19 cellular contexts compared by ENCODE assay signal in genomic region chr2:112712465-112712864, GRCh38. TPM values are rescaled to one million over a fixed set of nuclear protein-coding genes. Genes with fewer than 3 reads are reported as not detected.
A peak's percentile ranks its signal among the peaks of the same experiment; 100 is the strongest.
DNase-seq lines count a peak whose midpoint lies in the region; ATAC-seq and TF ChIP-seq lines count a peak whose summit lies in the region.
"Had no signal": no experiment of that assay in that cellular context is flagged by ENCODE, and none has a peak within 500 bp of the region (broad histone marks: within the 10 kb centered on the region; RNA-seq: fewer than 3 reads in every experiment).

No MANE protein-coding gene starts in this region.

- no peaks in the 10 kb centered on the region for H4K20me1 ChIP-seq in neural progenitor cell (ENCODE audit: low read depth)
- H4K20me1 ChIP-seq in PC-3 (ENCODE audit: low read length): no peaks in the 10 kb centered on the region

- H3K27me3 Mint-ChIP-seq in activated CD8-positive, alpha-beta memory T cell treated with anti-CD3 and anti-CD28 coated beads, Interleukin-2, amount 10 ng/mL, durations not matched to agents 7 days and 5 days: peaks cover 3% of the 10 kb centered on the region
- H3K27me3 Mint-ChIP-seq in activated B cell treated with CpG ODN at 0.5 μM for 24 hours (no peaks in the 10 kb centered on the region), neural progenitor cell (ENCODE audit: insufficient read depth, low read depth) (peaks cover 14% of the 10 kb centered on the region)

- TF ChIP-seq EP300 in tibial nerve (IDR thresholded peaks at IDR 0.05): no peak

- ATAC-seq in activated CD8-positive, alpha-beta memory T cell treated with anti-CD3 and anti-CD28 coated beads, Interleukin-2, amount 10 ng/mL, durations not matched to agents 7 days and 5 days: no peak
- ATAC-seq in activated B cell treated with CpG ODN at 0.5 μM for 24 hours (ENCODE audit: low read depth) (no peak), PC-3 (no peak), foreskin keratinocyte (no peak), GM18873 (IDR thresholded peaks at IDR 0.05; ENCODE audit: low FRiP score, unreplicated experiment) (no peak)

- DNase-seq in activated CD8-positive, alpha-beta memory T cell treated with anti-CD3 and anti-CD28 coated beads, Interleukin-2, amount 50 U/mL, for 48 hours: peak; percentile 47
- DNase-seq in activated CD8-positive, alpha-beta memory T cell treated with anti-CD3 and anti-CD28 coated beads, Interleukin-2, amount 10 ng/mL, durations not matched to agents 7 days and 5 days: no peak
- DNase-seq in activated B cell treated with CpG ODN at 0.5 μM for 24 hours (no peak), neural progenitor cell (ENCODE audit: low spot score) (no peak), PC-3 (no peak), tibial nerve (ENCODE audit: low spot score in 2 of 2) (no peak), foreskin keratinocyte (no peak)
- DNase-seq: Calu3; CD4-positive, alpha-beta T cell; GOT3; NCI-H1105 treated with DMSO at 0.1 percent for 48 hours; NCI-H187; NCI-H2171; SHP77 had no signal

- no peaks in the 10 kb centered on the region for H3K9me2 ChIP-seq in PC-3 (replicated peaks; ENCODE audit: low read length)

- no peak overlapping the region for H3K4me3 Mint-ChIP-seq in activated CD8-positive, alpha-beta memory T cell treated with anti-CD3 and anti-CD28 coated beads, Interleukin-2, amount 10 ng/mL, durations not matched to agents 7 days and 5 days
- H3K4me3 Mint-ChIP-seq in activated B cell treated with CpG ODN at 0.5 μM for 24 hours (no peak overlapping the region), neural progenitor cell (no peak overlapping the region)
- H3K4me3 Mint-ChIP-seq: CD4-positive, alpha-beta T cell had no signal

- no peak overlapping the region for H3K27ac Mint-ChIP-seq in activated CD8-positive, alpha-beta memory T cell treated with anti-CD3 and anti-CD28 coated beads, Interleukin-2, amount 10 ng/mL, durations not matched to agents 7 days and 5 days
- H3K27ac Mint-ChIP-seq in activated B cell treated with CpG ODN at 0.5 μM for 24 hours: peak overlapping the region; percentile 18
- H3K27ac Mint-ChIP-seq in neural progenitor cell: peak overlapping the region; percentile 42
- H3K27ac Mint-ChIP-seq: CD4-positive, alpha-beta T cell had no signal

- H3K4me3 ChIP-seq in neural progenitor cell (no peak overlapping the region), PC-3 (ENCODE audit: low read length) (no peak overlapping the region), tibial nerve (no peak overlapping the region)

- H3K79me2 ChIP-seq in neural progenitor cell (ENCODE audit: low read depth): no peaks in the 10 kb centered on the region
- H3K79me2 ChIP-seq in PC-3 (ENCODE audit: low read length): no peaks in the 10 kb centered on the region

- CTCF ChIA-PET in activated CD8-positive, alpha-beta memory T cell treated with anti-CD3 and anti-CD28 coated beads, Interleukin-2, amount 10 ng/mL, durations not matched to agents 7 days and 5 days (lab: Charles Lee): interaction anchor here (0.8 to 1.4 kb wide), 3 partner anchors 86 to 112 kb away, joined by 3 to 6 read pairs (median 3); no protein-coding TSS in a partner anchor
- CTCF ChIA-PET in activated B cell treated with CpG ODN at 0.5 μM for 24 hours (lab: Charles Lee) (interaction anchor here (0.7 to 1.9 kb wide), 3 partner anchors 14 to 86 kb away, joined by 3 to 6 read pairs (median 3); no protein-coding TSS in a partner anchor), PC-3 (lab: Charles Lee) (interaction anchor here (1.3 kb wide), 1 partner anchor 13 kb away, joined by 3 read pairs; no protein-coding TSS in a partner anchor)

- TF ChIP-seq CTCF in activated B cell treated with CpG ODN at 0.5 μM for 24 hours (IDR thresholded peaks at IDR 0.05) (no peak), neural progenitor cell (IDR thresholded peaks at IDR 0.05) (no peak), PC-3 (conservative IDR thresholded peaks at IDR 0.05; ENCODE audit: low read depth, low read length) (no peak), tibial nerve (IDR thresholded peaks at IDR 0.05) (no peak), foreskin keratinocyte (conservative IDR thresholded peaks at IDR 0.05) (no peak)

- H3K9me3 ChIP-seq in neural progenitor cell (ENCODE audit: low read depth) (no peaks in the 10 kb centered on the region), PC-3 (ENCODE audit: low read length) (no peaks in the 10 kb centered on the region), tibial nerve (no peaks in the 10 kb centered on the region)

- H3K27me3 ChIP-seq in neural progenitor cell (no peaks in the 10 kb centered on the region), PC-3 (ENCODE audit: low read length) (no peaks in the 10 kb centered on the region), tibial nerve (no peaks in the 10 kb centered on the region), foreskin keratinocyte (no peaks in the 10 kb centered on the region)

- H3K9ac ChIP-seq in neural progenitor cell: no peak overlapping the region
- H3K9ac ChIP-seq in PC-3 (ENCODE audit: low read length): no peak overlapping the region
- H3K9ac ChIP-seq: KMS-11 had no signal

- H3K36me3 Mint-ChIP-seq in activated CD8-positive, alpha-beta memory T cell treated with anti-CD3 and anti-CD28 coated beads, Interleukin-2, amount 10 ng/mL, durations not matched to agents 7 days and 5 days: no peaks in the 10 kb centered on the region
- H3K36me3 Mint-ChIP-seq in activated B cell treated with CpG ODN at 0.5 μM for 24 hours (ENCODE audit: low read depth): no peaks in the 10 kb centered on the region
- H3K36me3 Mint-ChIP-seq in neural progenitor cell: no peaks in the 10 kb centered on the region

- H2AFZ ChIP-seq in neural progenitor cell (replicated peaks) (no peak overlapping the region), PC-3 (ENCODE audit: low read length) (no peak overlapping the region)

- TF ChIP-seq POLR2A in tibial nerve (IDR thresholded peaks at IDR 0.05): no peak

- POLR2A ChIA-PET in activated B cell treated with CpG ODN at 0.5 μM for 24 hours (lab: Charles Lee): no interaction called here
- POLR2A ChIA-PET in PC-3 (lab: Charles Lee; ENCODE audit: unreplicated experiment): no interaction called here

- no peaks in the 10 kb centered on the region for H3K9me3 Mint-ChIP-seq in activated CD8-positive, alpha-beta memory T cell treated with anti-CD3 and anti-CD28 coated beads, Interleukin-2, amount 10 ng/mL, durations not matched to agents 7 days and 5 days (ENCODE audit: low read depth)
- peaks cover 2% of the 10 kb centered on the region for H3K9me3 Mint-ChIP-seq in activated B cell treated with CpG ODN at 0.5 μM for 24 hours
- H3K9me3 Mint-ChIP-seq in neural progenitor cell: peaks cover 5% of the 10 kb centered on the region
- H3K9me3 Mint-ChIP-seq: CD4-positive, alpha-beta T cell had no signal

- WGBS in tibial nerve, 2 donors: 64 to 65% methylated on average over 3 of the region's 3 CpGs

- H3K27ac ChIP-seq in neural progenitor cell (no peak overlapping the region), PC-3 (ENCODE audit: low read length) (no peak overlapping the region), tibial nerve (no peak overlapping the region), foreskin keratinocyte (no peak overlapping the region)
- H3K27ac ChIP-seq: KMS-11 had no signal

- peaks cover 42% of the 10 kb centered on the region for H3K4me1 Mint-ChIP-seq in activated CD8-positive, alpha-beta memory T cell treated with anti-CD3 and anti-CD28 coated beads, Interleukin-2, amount 10 ng/mL, durations not matched to agents 7 days and 5 days
- peaks cover 56% of the 10 kb centered on the region for H3K4me1 Mint-ChIP-seq in activated B cell treated with CpG ODN at 0.5 μM for 24 hours
- H3K4me1 Mint-ChIP-seq in neural progenitor cell: peaks cover 31% of the 10 kb centered on the region

- H3F3A ChIP-seq in neural progenitor cell (ENCODE audit: low read depth) (no peaks in the 10 kb centered on the region), PC-3 (ENCODE audit: low read length, unreplicated experiment) (no peaks in the 10 kb centered on the region)

- BruUV-seq in PC-3 (replicated peaks; lab: Mats Ljungman, UMichigan): no TSS peak

- intact Hi-C loops in activated B cell treated with CpG ODN at 0.5 μM for 24 hours (cut with micrococcal nuclease) (no loop called here), PC-3 (cut with micrococcal nuclease) (no loop called here)

- H3K4me2 ChIP-seq in neural progenitor cell (no peak overlapping the region), PC-3 (ENCODE audit: low read length) (no peak overlapping the region)
- H3K4me2 ChIP-seq: KMS-11 had no signal

- H3K36me3 ChIP-seq in neural progenitor cell (no peaks in the 10 kb centered on the region), PC-3 (ENCODE audit: low read depth, low read length) (no peaks in the 10 kb centered on the region), tibial nerve (no peaks in the 10 kb centered on the region)

- H3K4me1 ChIP-seq in neural progenitor cell (no peaks in the 10 kb centered on the region), PC-3 (ENCODE audit: insufficient read depth, low read length) (peaks cover 15% of the 10 kb centered on the region), tibial nerve (no peaks in the 10 kb centered on the region), foreskin keratinocyte (no peaks in the 10 kb centered on the region)

RNA-seq across cellular contexts. Expression of gene NT5DC4, which starts 8.4 kb away (rescaled TPM):
- total RNA-seq in activated CD8-positive, alpha-beta memory T cell treated with anti-CD3 and anti-CD28 coated beads, Interleukin-2, amount 10 ng/mL, durations not matched to agents 7 days and 5 days: not detected
- 1.4 and 2.1 TPM in 2 replicates for total RNA-seq in activated B cell treated with CpG ODN at 0.5 μM for 24 hours
- total RNA-seq in neural progenitor cell (ENCODE audit: low replicate concordance): not detected in 2 replicates
- total RNA-seq in PC-3 (2014; rRNA removed): 0.04 TPM in 1 of 2 replicates, not detected in the other
- not detected for total RNA-seq in tibial nerve
- 0.07 TPM in 1 of 2 replicates, not detected in the other for total RNA-seq in foreskin keratinocyte
- 0.01 TPM in 1 of 2 replicates, not detected in the other for polyA plus RNA-seq in foreskin keratinocyte
- total RNA-seq: CD4-positive, alpha-beta T cell; G401; MCF 10A; NCI-H460 had no signal

RNA-seq across cellular contexts. Expression of gene CKAP2L, which starts 51.9 kb away (rescaled TPM):
- 10 to 100 TPM; 62.2 to 68.8 TPM for total RNA-seq in activated CD8-positive, alpha-beta memory T cell treated with anti-CD3 and anti-CD28 coated beads, Interleukin-2, amount 10 ng/mL, durations not matched to agents 7 days and 5 days
- total RNA-seq in activated B cell treated with CpG ODN at 0.5 μM for 24 hours (1.2 TPM in 2 replicates), neural progenitor cell (ENCODE audit: low replicate concordance) (28.2 and 53.7 TPM in 2 replicates), PC-3 (2014; rRNA removed) (16.0 and 20.7 TPM in 2 replicates), tibial nerve (not detected), foreskin keratinocyte (30.1 and 40.8 TPM in 2 replicates)
- polyA plus RNA-seq in foreskin keratinocyte: 9.2 and 13.4 TPM in 2 replicates
